8 cellular contexts compared by ENCODE assay signal in the genomic region with DNA sequence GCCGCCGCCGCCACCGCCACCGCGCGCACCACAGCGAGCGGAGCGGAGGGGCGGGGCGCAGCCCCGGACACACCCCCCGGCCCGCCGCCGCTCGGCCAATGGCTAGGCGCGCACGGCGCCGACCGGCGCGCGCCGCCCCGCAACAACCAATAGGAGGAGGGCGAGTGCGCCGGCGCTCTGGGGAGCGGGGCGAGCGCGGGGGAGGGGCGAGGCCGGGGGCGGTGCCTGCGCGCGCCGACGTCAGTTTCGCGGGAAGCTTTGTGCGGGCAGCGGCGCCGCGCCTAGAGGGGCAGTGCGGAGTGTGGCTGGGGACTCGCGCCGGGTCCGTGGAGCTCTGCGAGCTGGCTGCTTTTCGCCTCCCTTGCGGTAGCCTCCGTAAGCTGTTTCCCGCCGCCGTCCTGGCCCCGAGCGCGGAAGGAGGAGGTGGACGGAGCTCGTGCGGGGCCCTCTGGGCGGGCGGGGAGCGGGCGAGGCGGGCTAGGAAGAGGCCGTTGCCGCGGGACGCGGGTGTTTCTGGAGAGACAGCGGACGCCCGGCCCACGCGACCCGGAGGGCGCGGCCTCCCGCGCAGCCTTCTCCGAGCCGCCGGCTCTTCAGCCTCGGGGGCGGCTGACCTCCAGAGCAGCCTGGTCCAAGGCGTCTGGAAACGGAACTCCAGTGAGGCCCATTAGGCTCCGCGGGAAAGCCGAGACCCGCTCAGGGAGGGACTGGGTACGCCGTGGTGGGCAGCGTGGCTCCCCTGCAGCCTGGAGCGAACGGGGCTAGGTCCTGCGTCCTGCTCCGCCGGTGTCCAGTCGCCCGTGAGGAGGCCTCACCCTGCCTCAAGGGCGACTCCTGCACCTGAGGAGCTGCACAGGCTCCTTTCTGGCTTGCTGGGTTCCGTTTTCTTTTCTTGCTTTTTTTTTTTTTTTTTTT. TPM values are rescaled to one million over a fixed set of nuclear protein-coding genes. Genes with fewer than 3 reads are reported as not detected.
A peak's percentile ranks its signal among the peaks of the same experiment; 100 is the strongest.
DNase-seq lines count a peak whose midpoint lies in the region; ATAC-seq and TF ChIP-seq lines count a peak whose summit lies in the region.

A gene (minus strand): TSS at position 44 of the 915 bp plus-strand sequence. CDS start 249 bp downstream, outside the sequence.

- no peaks in the 10 kb centered on the region for H3K9me2 ChIP-seq in OCI-LY7 (ENCODE audit: insufficient read depth, low read length)

- no peaks in the 10 kb centered on the region for H3K9me3 ChIP-seq in OCI-LY7 (ENCODE audit: low read length)
- no peaks in the 10 kb centered on the region for H3K9me3 ChIP-seq in mucosa of rectum (ENCODE audit: control insufficient read depth in 2 of 2, low read length in 2 of 2)

- DNase-seq in Calu3 (peak; percentile 89), HuH-7 (ENCODE audit: low spot score) (peak; percentile 99), OCI-LY7 (ENCODE audit: low spot score) (peak; percentile 93), epithelial cell of prostate (ENCODE audit: low read depth, low spot score) (peak; percentile 16)
- peak; percentile 97 for DNase-seq in activated CD8-positive, alpha-beta memory T cell treated with anti-CD3 and anti-CD28 coated beads, Interleukin-2, amount 50 U/mL, for 48 hours
- DNase-seq in stimulated activated CD8-positive, alpha-beta memory T cell treated with anti-CD3 and anti-CD28 coated beads, Interleukin-4, amount 100 ng/mL, for 4 hours (ENCODE audit: low read depth in 2 of 2, low spot score in 1 of 2), result peak; percentile 72 to 80

- no TSS peak for BruUV-seq in Calu3 (replicated peaks; lab: Mats Ljungman, UMichigan)
- BruUV-seq in OCI-LY7 (replicated peaks; lab: Mats Ljungman, UMichigan), result no TSS peak

- H3K27me3 ChIP-seq in mucosa of rectum (ENCODE audit: control insufficient read depth in 2 of 2, insufficient read depth in 2 of 2, low read length in 2 of 2), result no peaks in the 10 kb centered on the region

- H3K4me2 ChIP-seq in OCI-LY7 (ENCODE audit: low read length), result peak within 1 kb of the TSS; percentile 93

- peak within 1 kb of the TSS; percentile 13 for H3K27ac Mint-ChIP-seq in Calu3 (ENCODE audit: unreplicated experiment)

- H3K4me1 ChIP-seq in OCI-LY7 (ENCODE audit: insufficient read depth, low read length, poor library complexity, severe bottlenecking), result peaks cover 13% of the 10 kb centered on the region
- peaks cover 8 to 14% of the 10 kb centered on the region in 2 donors for H3K4me1 ChIP-seq in mucosa of rectum (ENCODE audit: control insufficient read depth in 2 of 2, insufficient read depth in 2 of 2, low read length in 2 of 2)

- H3K36me3 Mint-ChIP-seq in Calu3 (ENCODE audit: insufficient read depth, unreplicated experiment), result peaks cover 38% of the 10 kb centered on the region

- CTCF ChIA-PET in Calu3 (lab: Charles Lee) (interaction anchor here (0.8 to 1.2 kb wide), 2 partner anchors 11 to 30 kb away, joined by 3 read pairs; no protein-coding TSS in a partner anchor), OCI-LY7 (lab: Charles Lee; ENCODE audit: unreplicated experiment) (interaction anchor here (1.2 kb wide), 1 partner anchor 79 kb away, joined by 3 read pairs; no protein-coding TSS in a partner anchor)

- no peaks in the 10 kb centered on the region for H3K9me3 Mint-ChIP-seq in Calu3 (ENCODE audit: low read depth, unreplicated experiment)

- peak within 1 kb of the TSS; percentile 74 for H3K4me3 Mint-ChIP-seq in Calu3 (ENCODE audit: low read depth, unreplicated experiment)

- TF ChIP-seq CTCF in Calu3 (IDR thresholded peaks at IDR 0.05; ENCODE audit: unreplicated experiment) (no peak), OCI-LY7 (conservative IDR thresholded peaks at IDR 0.05; ENCODE audit: low read length) (no peak)

- H4K20me1 ChIP-seq in OCI-LY7 (ENCODE audit: insufficient read depth, low read length), result peaks cover 8% of the 10 kb centered on the region

- H3K27ac ChIP-seq in OCI-LY7 (ENCODE audit: low read depth, low read length, poor library complexity, severe bottlenecking) (peak within 1 kb of the TSS; percentile 29), epithelial cell of prostate (peak within 1 kb of the TSS; percentile 23), mucosa of rectum (ENCODE audit: low read depth in 2 of 2, low read length in 2 of 2) (peak within 1 kb of the TSS; percentile 20 to 71)

- H3K36me3 ChIP-seq in OCI-LY7 (ENCODE audit: insufficient read depth, low read length) (peaks cover 37% of the 10 kb centered on the region), mucosa of rectum (ENCODE audit: control insufficient read depth in 2 of 2, insufficient read depth in 2 of 2, low read length in 2 of 2) (peaks cover 15 to 18% of the 10 kb centered on the region in 2 donors)

- ATAC-seq in GM21515 (IDR thresholded peaks at IDR 0.05; ENCODE audit: unreplicated experiment), result peak; percentile 87

- H3K4me3 ChIP-seq in OCI-LY7 (ENCODE audit: low read depth, low read length, poor library complexity, severe bottlenecking) (peak within 1 kb of the TSS; percentile 96), mucosa of rectum (ENCODE audit: low read length in 2 of 2) (peak within 1 kb of the TSS; percentile 70 to 82)

- peak within 1 kb of the TSS; percentile 70 to 74 for H3K9ac ChIP-seq in mucosa of rectum (ENCODE audit: low read depth in 1 of 2, low read length in 2 of 2)

- H3K79me2 ChIP-seq in OCI-LY7 (ENCODE audit: insufficient read depth, low read depth, low read length), result peaks cover 15% of the 10 kb centered on the region; the same call in 1 of the 2 replicates

- H3K4me1 Mint-ChIP-seq in Calu3 (ENCODE audit: low read depth, unreplicated experiment), result peaks cover 7% of the 10 kb centered on the region

- H2AFZ ChIP-seq in OCI-LY7 (ENCODE audit: low read length), result peak within 1 kb of the TSS; percentile 92; the same call in 1 of the 2 replicates

- POLR2A ChIA-PET in OCI-LY7 (lab: Charles Lee), result interaction anchor here (0.5 to 1.1 kb wide), 5 partner anchors 10 to 37 kb away, joined by 3 to 7 read pairs (median 3); a partner anchor contains a TSS

- intact Hi-C loops in Calu3 (cut with micrococcal nuclease; ENCODE audit: unreplicated experiment) (no loop called here), OCI-LY7 (cut with micrococcal nuclease; ENCODE audit: unreplicated experiment) (loop anchor here (1.0 to 2.0 kb wide), 2 partner anchors 14 to 15 kb away; a partner anchor contains a TSS)

- no peaks in the 10 kb centered on the region for H3K27me3 Mint-ChIP-seq in Calu3 (ENCODE audit: unreplicated experiment)

RNA-seq across cellular contexts. Expression of the gene that starts here (rescaled TPM):
- total RNA-seq in Calu3 (2022) (30.0 and 31.7 TPM in 2 replicates), OCI-LY7 (2022) (62.2 and 65.8 TPM in 2 replicates)
- 48.4 and 48.5 TPM in 2 replicates for total RNA-seq in OCI-LY7 (2014; rRNA removed; shearing (Covaris generic))

Comparison
In these comparisons a context has a peak if more than half of its experiments do, and no peak if none do; other contexts are left out.
1. Peak in every context shown above with its lines: DNase-seq, ATAC-seq, H3K4me3 ChIP-seq and H3K27ac ChIP-seq.
2. DNase-seq: peak in every context shown above with its lines; median percentile 99 in HuH-7; 97 in activated CD8-positive, alpha-beta memory T cell treated with anti-CD3 and anti-CD28 coated beads, Interleukin-2, amount 50 U/mL, for 48 hours; 93 in OCI-LY7; 89 in Calu3; 76 in stimulated activated CD8-positive, alpha-beta memory T cell treated with anti-CD3 and anti-CD28 coated beads, Interleukin-4, amount 100 ng/mL, for 4 hours; 16 in epithelial cell of prostate.